9 cellular contexts compared by ENCODE assay signal in the genomic region with DNA sequence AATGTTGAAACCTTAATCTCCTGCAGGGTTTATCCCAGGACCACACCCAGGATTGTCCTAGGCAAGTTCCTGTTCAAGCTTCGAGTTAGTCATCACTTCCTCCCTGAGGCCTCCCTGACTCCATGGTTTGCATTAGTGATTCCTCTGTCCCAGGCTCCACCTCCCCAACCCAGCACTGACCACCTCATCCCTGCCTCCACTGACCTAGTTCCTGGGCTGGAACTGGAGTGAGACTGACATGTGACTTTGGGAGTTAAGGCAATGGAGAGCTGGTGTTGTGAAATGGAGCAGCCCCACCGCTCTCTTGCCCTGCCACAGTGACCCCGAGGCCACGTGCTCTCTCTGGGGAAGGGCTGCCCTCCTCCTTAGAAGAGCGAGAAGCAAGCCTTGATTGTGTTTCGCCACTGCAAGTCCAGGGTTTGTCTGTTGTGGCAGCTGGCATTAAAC. TPM values are rescaled to one million over a fixed set of nuclear protein-coding genes. Genes with fewer than 3 reads are reported as not detected.
DNase-seq lines count a peak whose midpoint lies in the region; ATAC-seq and TF ChIP-seq lines count a peak whose summit lies in the region.
"Had no signal": no experiment of that assay in that cellular context is flagged by ENCODE, and none has a peak within 500 bp of the region (broad histone marks: within the 10 kb centered on the region; RNA-seq: fewer than 3 reads in every experiment).

No MANE protein-coding gene starts in this region.

- TF ChIP-seq EP300 in gastroesophageal sphincter (IDR thresholded peaks at IDR 0.05): no peak

- no peak for TF ChIP-seq CTCF in RWPE2 (IDR thresholded peaks at IDR 0.05; ENCODE audit: poor library complexity, severe bottlenecking)
- TF ChIP-seq CTCF in gastroesophageal sphincter (IDR thresholded peaks at IDR 0.05): no peak
- no peak for TF ChIP-seq CTCF in retinal pigment epithelial cell (conservative IDR thresholded peaks at IDR 0.05; ENCODE audit: low read depth, low read length)

- ATAC-seq in RWPE2 (ENCODE audit: low read depth) (peak; percentile 97), gastroesophageal sphincter (peak; percentile 98)

- H3K9me3 ChIP-seq in RWPE2 (ENCODE audit: severe bottlenecking) (no peaks in the 10 kb centered on the region), gastroesophageal sphincter (no peaks in the 10 kb centered on the region)

- peaks cover 22% of the 10 kb centered on the region for H3K4me1 ChIP-seq in RWPE2 (ENCODE audit: insufficient read depth, poor library complexity, severe bottlenecking)
- H3K4me1 ChIP-seq in gastroesophageal sphincter: no peaks in the 10 kb centered on the region

- H3K36me3 ChIP-seq in RWPE2 (ENCODE audit: low read depth) (no peaks in the 10 kb centered on the region), gastroesophageal sphincter (no peaks in the 10 kb centered on the region)

- H3K27me3 ChIP-seq in RWPE2 (ENCODE audit: insufficient read depth, poor library complexity, severe bottlenecking): no peaks in the 10 kb centered on the region
- H3K27me3 ChIP-seq in gastroesophageal sphincter: peaks cover 58% of the 10 kb centered on the region

- H3K4me3 ChIP-seq in RWPE2 (ENCODE audit: severe bottlenecking) (no peak overlapping the region), gastroesophageal sphincter (no peak overlapping the region), retinal pigment epithelial cell (ENCODE audit: low read length) (no peak overlapping the region)

- DNase-seq in GM03348 (ENCODE audit: low spot score): peak; percentile 47
- peak; percentile 83 for DNase-seq in RWPE2 (ENCODE audit: low spot score)
- DNase-seq in retinal pigment epithelial cell (ENCODE audit: low read depth): peak; percentile 55
- DNase-seq in KG1 (lab: John Stamatoyannopoulos, UW): no peak
- DNase-seq in NCI-H2107 treated with DMSO at 0.1 percent for 48 hours (lab: John Stamatoyannopoulos, UW; ENCODE audit: unreplicated experiment): no peak
- no peak for DNase-seq in NCI-H146 (lab: John Stamatoyannopoulos, UW)
- no peak for DNase-seq in NCI-H1930 (lab: John Stamatoyannopoulos, UW)
- DNase-seq: activated naive CD8-positive, alpha-beta T cell treated with anti-CD3 and anti-CD28 coated beads, Interleukin-2, amount 10 ng/mL, durations not matched to agents 7 days and 5 days had no signal

- WGBS in gastroesophageal sphincter (ENCODE audit: low coverage in 1 of 2), 2 donors: 73% methylated on average over 2 of the region's 6 CpGs; no CpG with 5 or more reads in 1 of the 2 donors

- peak overlapping the region; percentile 89 for H3K27ac ChIP-seq in RWPE2 (ENCODE audit: poor library complexity, severe bottlenecking)
- H3K27ac ChIP-seq in gastroesophageal sphincter: peak overlapping the region in 2 of 4 donors; percentile 52 to 64

- no peak for TF ChIP-seq POLR2A in gastroesophageal sphincter (IDR thresholded peaks at IDR 0.05)

RNA-seq across cellular contexts. Expression of a gene that starts 15.8 kb away (rescaled TPM):
- total RNA-seq in gastroesophageal sphincter: 1 to 10 TPM; 2.3 to 9.5 (median 5.3) TPM

Comparison
In these comparisons a context has a peak if more than half of its experiments do, and no peak if none do; other contexts are left out.
1. DNase-seq: peak in GM03348 (single experiment), RWPE2 (single experiment) and retinal pigment epithelial cell (single experiment); none in KG1 (single experiment), NCI-H2107 treated with DMSO at 0.1 percent for 48 hours (single experiment), NCI-H146 (single experiment) and NCI-H1930 (0 of 2).